ENCODE assay signal across 25 cellular contexts in genomic region chr10:4472190-4472904, GRCh38.
DNase-seq lines count a peak whose midpoint lies in the region; ATAC-seq, FAIRE-seq and TF ChIP-seq lines count a peak whose summit lies in the region.
"Had no signal": no experiment of that assay in that cellular context is flagged by ENCODE, and none has a peak within 500 bp of the region (broad histone marks: within the 10 kb centered on the region; RNA-seq: fewer than 3 reads in every experiment).

No MANE protein-coding gene starts in this region.

- WGBS in K562 (ENCODE audit: insufficient coverage, low coverage, missing lambda C conversion rate) = 0% methylated on average over 5 of the region's 7 CpGs
- WGBS in mesendoderm (ENCODE audit: extremely low coverage, insufficient coverage, low lambda C conversion rate) = 100% methylated on average over 1 of the region's 7 CpGs

- H3K4ac ChIP-seq in mesendoderm (ENCODE audit: low read depth, low read length) = no peak overlapping the region

- no peak overlapping the region for H3K4me3 ChIP-seq in HEK293 (ENCODE audit: low read depth, low read length)
- H3K4me3 ChIP-seq in K562 = no peak overlapping the region
- no peak overlapping the region for H3K4me3 ChIP-seq in mesendoderm (ENCODE audit: low read length)

- POLR2A ChIA-PET in HEK293 (lab: Yijun Ruan, JAX) (no interaction called here), K562 (lab: Yijun Ruan, JAX) (no interaction called here), HEK293T (lab: Yijun Ruan, JAX) (no interaction called here)

- in situ Hi-C loops in SK-MEL-5 (cut with HindIII; ENCODE audit: low pct_unique_long_range_greater_than_20kb, low sequenced_read_pairs) (no loop called here), K562 (cut with MboI) (no loop called here)

- intact Hi-C loops in K562 (cut with micrococcal nuclease) = no loop called here

- no peaks in the 10 kb centered on the region for H3K79me1 ChIP-seq in mesendoderm (ENCODE audit: low read length)

- no peak overlapping the region for H2AFZ ChIP-seq in K562 (ENCODE audit: low read depth, low read length)

- H3K56ac ChIP-seq in mesendoderm (ENCODE audit: low read length) = no peak overlapping the region

- FAIRE-seq in K562 (lab: Jason Lieb, UNC) = no peak
- FAIRE-seq: A204.1, GM12891, GM18507 had no signal

- H4K8ac ChIP-seq in mesendoderm (ENCODE audit: low read depth, low read length) = no peak overlapping the region

- H4K20me1 ChIP-seq in K562 (replicated peaks; ENCODE audit: control insufficient read depth, insufficient read depth, low read length) = no peaks in the 10 kb centered on the region; the same call in 1 of the 2 replicates

- no peak for ATAC-seq in K562
- ATAC-seq: HCT116 had no signal

- no peak overlapping the region for H2AK5ac ChIP-seq in mesendoderm (ENCODE audit: low read length)

- no TSS peak for BruUV-seq in K562 (replicated peaks; lab: Mats Ljungman, UMichigan)

- H3K36me3 ChIP-seq in HEK293 (ENCODE audit: control insufficient read depth in 2 of 2, insufficient read depth in 1 of 2, low read length in 2 of 2) (no peaks in the 10 kb centered on the region), K562 (ENCODE audit: control insufficient read depth, insufficient read depth, low read length) (no peaks in the 10 kb centered on the region), mesendoderm (ENCODE audit: control insufficient read depth, insufficient read depth, low read length) (no peaks in the 10 kb centered on the region)

- peak overlapping the region; percentile 23 for H2BK15ac ChIP-seq in mesendoderm (replicated peaks; ENCODE audit: low read depth)

- TF ChIP-seq EP300 in K562 (IDR thresholded peaks at IDR 0.05; ENCODE audit: low read length) = no peak

- peak; percentile 16 for DNase-seq in SK-MEL-5 (ENCODE audit: low read depth, low spot score)
- DNase-seq in K562 (ENCODE audit: extremely low read depth in 1 of 4, low spot score in 3 of 4) = no peak
- no peak for DNase-seq in mesendoderm
- DNase-seq in activated T-cell treated with anti-CD3 and anti-CD28 coated beads, Interleukin-2, amount 50 U/mL, for 1 hour = no peak
- DNase-seq in HEK293T (ENCODE audit: extremely low spot score) = no peak
- DNase-seq in NCI-H82 treated with DMSO at 0.1 percent for 48 hours (lab: John Stamatoyannopoulos, UW; ENCODE audit: unreplicated experiment) = no peak
- no peak for DNase-seq in NCI-H146 treated with DMSO at 0.1 percent for 48 hours (lab: John Stamatoyannopoulos, UW; ENCODE audit: unreplicated experiment)
- DNase-seq: AML-193; CD4-positive, alpha-beta memory T cell; COR-L47; DMS 273 treated with DMSO at 0.1 percent for 48 hours; DMS53; DND-41; EL; GOT3; H7; Kasumi-1; KG1 had no signal

- no peak overlapping the region for H3K18ac ChIP-seq in mesendoderm (ENCODE audit: low read length)

- H3K9me1 ChIP-seq in K562 (ENCODE audit: control insufficient read depth, insufficient read depth, low read length) = no peaks in the 10 kb centered on the region

- CTCF ChIA-PET in HEK293 (lab: Yijun Ruan, JAX) (no interaction called here), K562 (lab: Yijun Ruan, JAX; ENCODE audit: low intra/inter-chr PET ratio) (no interaction called here), HEK293T (lab: Yijun Ruan, JAX) (no interaction called here)

- TF ChIP-seq CTCF in HEK293 (tag by site-specific recombination; IDR thresholded peaks at IDR 0.05) = no peak
- TF ChIP-seq CTCF in K562 (IDR thresholded peaks at IDR 0.05 in 2 of 3, conservative IDR thresholded peaks at IDR 0.05 in 1 of 3; ENCODE audit: insufficient read depth in 2 of 3, low read depth in 1 of 3, low read length in 3 of 3) = no peak

- no peak overlapping the region for H3K4me2 ChIP-seq in K562 (ENCODE audit: insufficient read depth, low read length)
- H3K4me2 ChIP-seq in mesendoderm (ENCODE audit: low read length) = no peak overlapping the region

- H3K9ac ChIP-seq in K562 (ENCODE audit: insufficient read depth in 1 of 2, low read depth in 2 of 2, low read length in 2 of 2) (no peak overlapping the region), mesendoderm (ENCODE audit: low read length) (no peak overlapping the region)

- no peaks in the 10 kb centered on the region for H3K79me2 ChIP-seq in K562 (ENCODE audit: control insufficient read depth, insufficient read depth, low read length)
- no peaks in the 10 kb centered on the region for H3K79me2 ChIP-seq in mesendoderm (ENCODE audit: control insufficient read depth, insufficient read depth, low read length)

- H4K5ac ChIP-seq in mesendoderm (ENCODE audit: low read length) = no peak overlapping the region

- H3K23ac ChIP-seq in mesendoderm (ENCODE audit: low read length) = no peak overlapping the region

- H3K4me1 ChIP-seq in HEK293 (ENCODE audit: control insufficient read depth, insufficient read depth, low read length) (no peaks in the 10 kb centered on the region), K562 (replicated peaks in 1 of 2; ENCODE audit: control insufficient read depth in 2 of 2, insufficient read depth in 2 of 2, low read length in 2 of 2) (no peaks in the 10 kb centered on the region), mesendoderm (ENCODE audit: control insufficient read depth, low read depth, low read length) (peaks cover 17% of the 10 kb centered on the region)

- H2BK120ac ChIP-seq in mesendoderm (ENCODE audit: low read depth, low read length) = no peak overlapping the region

- H3K27ac ChIP-seq in HEK293 (ENCODE audit: extremely low read depth, low read depth, low read length) (no peak overlapping the region), K562 (ENCODE audit: extremely low read depth, low read depth, low read length) (no peak overlapping the region), mesendoderm (ENCODE audit: low read depth, low read length) (no peak overlapping the region)
- H3K27ac ChIP-seq: C4-2B, HL-60 had no signal

- H3K27me3 ChIP-seq in K562 (ENCODE audit: control insufficient read depth in 2 of 2, insufficient read depth in 2 of 2, low read length in 2 of 2) (peaks cover 0 to 17% of the 10 kb centered on the region in 2 experiments; a peak in 2 of 5 replicates), mesendoderm (ENCODE audit: insufficient read depth, low read length, poor library complexity) (no peaks in the 10 kb centered on the region)

- TF ChIP-seq POLR2A in K562 (conservative IDR thresholded peaks at IDR 0.05) = no peak

- TF ChIP-seq RAD21 in K562 (CRISPR knock-in tag; conservative IDR thresholded peaks at IDR 0.05 in 1 of 2, IDR thresholded peaks at IDR 0.05 in 1 of 2) = no peak

- H2BK5ac ChIP-seq in mesendoderm (ENCODE audit: low read length) = no peak overlapping the region

- H3K9me3 ChIP-seq in HEK293 (ENCODE audit: control insufficient read depth, insufficient read depth, low read depth, low read length) = no peaks in the 10 kb centered on the region
- H3K9me3 ChIP-seq in K562 (replicated peaks; ENCODE audit: control insufficient read depth, insufficient read depth, low read depth, low read length) = no peaks in the 10 kb centered on the region

TF ChIP-seq in HEK293, 187 proteins besides CTCF, POLR2A, EP300 and RAD21 (continues in another document):
- 0 out of 2 replicates have a peak, but pooled peaks have one; percentile 22 for TF ChIP-seq ATF2 (tag by site-specific recombination; IDR thresholded peaks at IDR 0.05; ENCODE audit: low read depth)

TF ChIP-seq in K562, 482 proteins besides CTCF, POLR2A, EP300 and RAD21:
- TF ChIP-seq EZH2 (IDR thresholded peaks at IDR 0.05; ENCODE audit: borderline replicate concordance, low read depth, low read length) (no peak), EWSR1 (IDR thresholded peaks at IDR 0.05; ENCODE audit: borderline replicate concordance, low read depth, partially characterized antibody) (no peak), ZNF316 (IDR thresholded peaks at IDR 0.05) (peak; percentile 18; the same call in 1 of the 2 replicates)
TF ChIP-seq in K562: peak in this region for 1.

TF ChIP-seq in HEK293T, 16 proteins besides CTCF, POLR2A, EP300 and RAD21:
- no peak for TF ChIP-seq L3MBTL2 (conservative IDR thresholded peaks at IDR 0.05)
- TF ChIP-seq BHLHE40 (IDR thresholded peaks at IDR 0.05; ENCODE audit: borderline replicate concordance) = no peak
- TF ChIP-seq SP1 (IDR thresholded peaks at IDR 0.05) = no peak
- no peak for TF ChIP-seq ZNF384 (IDR thresholded peaks at IDR 0.05)
- TF ChIP-seq LEF1 (IDR thresholded peaks at IDR 0.05; ENCODE audit: borderline replicate concordance) = no peak
- no peak for TF ChIP-seq FOXA1 (IDR thresholded peaks at IDR 0.05)
- TF ChIP-seq CTBP1 (IDR thresholded peaks at IDR 0.05; ENCODE audit: borderline replicate concordance) = no peak
- TF ChIP-seq HDGF (IDR thresholded peaks at IDR 0.05; ENCODE audit: borderline replicate concordance) = no peak

Comparison
In these comparisons a context has a peak if more than half of its experiments do, and no peak if none do; other contexts are left out.
1. Of the 44 proteins assayed by ChIP-seq in both K562 and HEK293: peak only in K562: none; only in HEK293: ATF2; in both: none; in neither: 43.